Comparison of ENCODE assay signal across 30 cellular contexts in genomic region chr2:36682562-36682961, GRCh38. TPM values are rescaled to one million over a fixed set of nuclear protein-coding genes. Genes with fewer than 3 reads are reported as not detected.
"Had no signal": no experiment of that assay in that cellular context is flagged by ENCODE, and none has a peak within 500 bp of the region (broad histone marks: within the 10 kb centered on the region; RNA-seq: fewer than 3 reads in every experiment).

No MANE protein-coding gene starts in this region.

- H3K27ac ChIP-seq: ovary, parathyroid adenoma, psoas muscle, right lobe of liver, sigmoid colon, stomach, thoracic aorta, thyroid gland, tibial nerve, upper lobe of left lung, vagina had no signal

- H3K27me3 Mint-ChIP-seq: progenitor cell of endocrine pancreas had no signal

- H3K9me3 ChIP-seq: ovary, right lobe of liver, thoracic aorta, thyroid gland, upper lobe of left lung had no signal

- DNase-seq: naive thymus-derived CD8-positive, alpha-beta T cell; nephron progenitor cell; occipital lobe; ovary; posterior cingulate gyrus; psoas muscle; right cardiac atrium; right lobe of liver; sigmoid colon; small intestine; stimulated activated CD4-positive, alpha-beta T cell treated with anti-CD3 and anti-CD28 coated beads, Interleukin-15, amount 100 ng/mL, for 24 hours; stimulated activated CD4-positive, alpha-beta T cell treated with anti-CD3 and anti-CD28 coated beads, Interleukin-2, amount 100 ng/mL, for 24 hours; stimulated activated CD4-positive, alpha-beta T cell treated with anti-CD3 and anti-CD28 coated beads, Interleukin-2, amount 100 ng/mL, for 48 hours; stimulated activated CD4-positive, alpha-beta T cell treated with anti-CD3 and anti-CD28 coated beads, Interleukin-4, amount 100 ng/mL, for 24 hours; stimulated activated naive B cell treated with anti-CD40 and anti-IgM and Interleukin-4, amounts not matched to agents 10 μg/mL and 1 μg/mL and 100 μg/mL, for 72 hours; stimulated activated naive CD4-positive, alpha-beta T cell treated with Interleukin-2 at 50 U/mL for 16 hours; stomach; thyroid gland; trophoblast cell; upper lobe of left lung had no signal

- ATAC-seq: naive thymus-derived CD8-positive, alpha-beta T cell; natural killer cell treated with Interleukin-12 subunit alpha and Interleukin-12 subunit beta and Interleukin-15 and Interleukin-18, amount 100 ng/mL, for 72 hours; psoas muscle; right cardiac atrium; right lobe of liver; stimulated activated effector memory CD8-positive, alpha-beta T cell treated with anti-CD3 and anti-CD28 coated beads, Interleukin-12 subunit alpha, Interleukin-12 subunit beta, amount 100 ng/mL, for 72 hours; stimulated activated naive B cell treated with anti-CD40 and anti-IgM and Interleukin-4, amounts not matched to agents 10 μg/mL and 1 μg/mL and 100 μg/mL, for 72 hours had no signal

- H3K27me3 ChIP-seq: ovary, right lobe of liver, sigmoid colon, stomach, thyroid gland, tibial nerve, upper lobe of left lung, vagina had no signal

- H3K4me3 ChIP-seq: ovary, psoas muscle, right lobe of liver, sigmoid colon, stomach, thoracic aorta, thyroid gland, tibial nerve, upper lobe of left lung, vagina had no signal

- H3K79me2 ChIP-seq: parathyroid adenoma had no signal

- H2AFZ ChIP-seq: parathyroid adenoma had no signal

- H3K4me1 ChIP-seq: parathyroid adenoma, psoas muscle, right lobe of liver, sigmoid colon, stomach, thyroid gland, tibial nerve, upper lobe of left lung, vagina had no signal

- H3K36me3 ChIP-seq: ovary, right lobe of liver, sigmoid colon, stomach, thoracic aorta, thyroid gland, tibial nerve, upper lobe of left lung, vagina had no signal

- H3K36me3 Mint-ChIP-seq: stimulated activated effector memory CD8-positive, alpha-beta T cell treated with anti-CD3 and anti-CD28 coated beads, Interleukin-12 subunit alpha, Interleukin-12 subunit beta, amount 100 ng/mL, for 72 hours had no signal

- H3K9ac ChIP-seq: parathyroid adenoma had no signal

- H3K4me1 Mint-ChIP-seq: nephron progenitor cell; neural crest cell; stimulated activated effector memory CD8-positive, alpha-beta T cell treated with anti-CD3 and anti-CD28 coated beads, Interleukin-12 subunit alpha, Interleukin-12 subunit beta, amount 100 ng/mL, for 72 hours had no signal

- H3K4me3 Mint-ChIP-seq: naive thymus-derived CD8-positive, alpha-beta T cell; natural killer cell treated with Interleukin-12 subunit alpha and Interleukin-12 subunit beta and Interleukin-15 and Interleukin-18, amount 100 ng/mL, for 72 hours; nephron progenitor cell; neural crest cell; stimulated activated effector memory CD8-positive, alpha-beta T cell treated with anti-CD3 and anti-CD28 coated beads, Interleukin-12 subunit alpha, Interleukin-12 subunit beta, amount 100 ng/mL, for 72 hours; stimulated activated naive B cell treated with anti-CD40 and anti-IgM and Interleukin-4, amounts not matched to agents 10 μg/mL and 1 μg/mL and 100 μg/mL, for 72 hours; stimulated activated naive CD8-positive, alpha-beta T cell treated with anti-CD3 and anti-CD28 coated beads, Interleukin-15, Interleukin-2, amounts not matched to agents 100 ng/mL and 50 ng/mL, for 24 hours had no signal

- H3K27ac Mint-ChIP-seq: naive thymus-derived CD8-positive, alpha-beta T cell; natural killer cell treated with Interleukin-12 subunit alpha and Interleukin-12 subunit beta and Interleukin-15 and Interleukin-18, amount 100 ng/mL, for 72 hours; nephron progenitor cell; progenitor cell of endocrine pancreas; stimulated activated effector memory CD8-positive, alpha-beta T cell treated with anti-CD3 and anti-CD28 coated beads, Interleukin-12 subunit alpha, Interleukin-12 subunit beta, amount 100 ng/mL, for 72 hours; stimulated activated naive B cell treated with anti-CD40 and anti-IgM and Interleukin-4, amounts not matched to agents 10 μg/mL and 1 μg/mL and 100 μg/mL, for 72 hours; stimulated activated naive CD8-positive, alpha-beta T cell treated with anti-CD3 and anti-CD28 coated beads, Interleukin-15, Interleukin-2, amounts not matched to agents 100 ng/mL and 50 ng/mL, for 24 hours had no signal

RNA-seq across cellular contexts. Expression of gene VIT, which starts 13.9 kb away (rescaled TPM):
- total RNA-seq: naive thymus-derived CD8-positive, alpha-beta T cell; natural killer cell treated with Interleukin-12 subunit alpha and Interleukin-12 subunit beta and Interleukin-15 and Interleukin-18, amount 100 ng/mL, for 72 hours; neural crest cell; occipital lobe; progenitor cell of endocrine pancreas; right lobe of liver; temporal lobe had no signal
